ENCODE assay signal across 8 cellular contexts in genomic region chr16:18983565-18984424, GRCh38. TPM values are rescaled to one million over a fixed set of nuclear protein-coding genes. Genes with fewer than 3 reads are reported as not detected.
DNase-seq lines count a peak whose midpoint lies in the region; ATAC-seq and TF ChIP-seq lines count a peak whose summit lies in the region.

Gene TMC7, plus strand, starts transcription at chr16:18983934. Its CDS starts 130 bp downstream, at chr16:18984064.

- ATAC-seq in GM18858 (IDR thresholded peaks at IDR 0.05; ENCODE audit: unreplicated experiment) = no peak
- no peak for ATAC-seq in GM19023 (IDR thresholded peaks at IDR 0.05; ENCODE audit: unreplicated experiment)

- peaks cover 14% of the 10 kb centered on the region for H3K4me1 Mint-ChIP-seq in osteocyte (ENCODE audit: unreplicated experiment)

- H3K4me1 ChIP-seq in adrenal gland (replicated peaks in 1 of 2) = peaks cover 6 to 9% of the 10 kb centered on the region in 2 donors

- H3K9me3 ChIP-seq in adrenal gland (replicated peaks in 1 of 3) = no peaks in the 10 kb centered on the region

- H3K9me3 Mint-ChIP-seq in osteocyte (ENCODE audit: unreplicated experiment) = no peaks in the 10 kb centered on the region

- 7 to 22% (median 8%) methylated on average over 20 to 64 of the region's 64 CpGs for WGBS in adrenal gland, 4 donors

- H3K4me3 ChIP-seq in BJ (ENCODE audit: low read depth, low read length) = peak within 1 kb of the TSS; percentile 52
- H3K4me3 ChIP-seq in HL-60 (replicated peaks; ENCODE audit: insufficient read depth, low read length) = peak within 1 kb of the TSS; percentile 26; the same call in 1 of the 2 replicates
- peak within 1 kb of the TSS in 1 of 4 donors; percentile 56 for H3K4me3 ChIP-seq in adrenal gland

- no peak for DNase-seq in BJ (ENCODE audit: low read depth)
- peak; percentile 26 to 44 for DNase-seq in HL-60 (ENCODE audit: low read depth in 1 of 2, low spot score in 1 of 2)
- DNase-seq in NCI-H748 treated with DMSO at 0.1 percent for 48 hours (lab: John Stamatoyannopoulos, UW) = peak; percentile 33
- peak; percentile 58 to 82 (median 62) for DNase-seq in adrenal gland
- DNase-seq in cardiac septum (ENCODE audit: low spot score) = peak; percentile 89
- DNase-seq in osteocyte (ENCODE audit: extremely low spot score, unreplicated experiment) = peak; percentile 97

- POLR2A ChIA-PET in BJ (lab: Charles Lee) = no interaction called here

- H3K27me3 ChIP-seq in BJ (ENCODE audit: control insufficient read depth, insufficient read depth, low read length) (no peaks in the 10 kb centered on the region), HL-60 (ENCODE audit: insufficient read depth, poor library complexity, severe bottlenecking) (peaks cover 17% of the 10 kb centered on the region), adrenal gland (peaks cover 21% of the 10 kb centered on the region)

- peak within 1 kb of the TSS; percentile 72 for H3K27ac Mint-ChIP-seq in osteocyte (ENCODE audit: unreplicated experiment)

- H3K27me3 Mint-ChIP-seq in osteocyte (ENCODE audit: unreplicated experiment) = peaks cover 8% of the 10 kb centered on the region

- H3K36me3 Mint-ChIP-seq in osteocyte (ENCODE audit: unreplicated experiment) = no peaks in the 10 kb centered on the region

- CTCF ChIA-PET in BJ (lab: Yijun Ruan, JAX) = interaction anchor here (0.5 to 3.5 kb wide), 21 partner anchors 8 to 543 kb away, joined by 3 to 36 read pairs (median 4); partner anchors contain the start of gene COQ7

- peak within 1 kb of the TSS; percentile 77 for H3K4me3 Mint-ChIP-seq in osteocyte (ENCODE audit: unreplicated experiment)

- H3K27ac ChIP-seq in HL-60 (replicated peaks) = no peak within 1 kb of the TSS
- H3K27ac ChIP-seq in adrenal gland = peak within 1 kb of the TSS in 2 of 5 donors; percentile 20 to 41

- H3K36me3 ChIP-seq in BJ (ENCODE audit: control insufficient read depth, insufficient read depth, low read length) (no peaks in the 10 kb centered on the region), adrenal gland (replicated peaks in 1 of 2) (no peaks in the 10 kb centered on the region)

- intact Hi-C loops in adrenal gland (cut with DNase I) (loop anchor here in 1 of 2 donors (10.0 kb wide), 1 partner anchor 91 kb away; no protein-coding TSS in a partner anchor), cardiac septum (cut with DNase I) (loop anchor here (2.0 to 5.0 kb wide), 2 partner anchors 89 to 394 kb away; no protein-coding TSS in a partner anchor)

- TF ChIP-seq CTCF in BJ (IDR thresholded peaks at IDR 0.05; ENCODE audit: insufficient read depth, low read depth, low read length) = peak; percentile 94
- TF ChIP-seq CTCF in HL-60 (IDR thresholded peaks at IDR 0.05; ENCODE audit: insufficient read depth, low read length) = peak; percentile 3
- peak in 5 of 6 experiments; percentile 30 to 48 (median 46) for TF ChIP-seq CTCF in adrenal gland (IDR thresholded peaks at IDR 0.05)
- peak; percentile 94 for TF ChIP-seq CTCF in osteocyte (IDR thresholded peaks at IDR 0.05)

- no peak for TF ChIP-seq POLR2A in adrenal gland (IDR thresholded peaks at IDR 0.05)

RNA-seq across cellular contexts. Expression of gene TMC7, which starts in this region (rescaled TPM):
- polyA plus RNA-seq in BJ (2011; rRNA removed) (0.40 and 0.47 TPM in 2 replicates), adrenal gland (under 1 TPM; 0.13 to 0.48 (median 0.40) TPM)
- 0.36 and 0.85 TPM in 2 replicates for polyA minus RNA-seq in BJ (2011; rRNA and poly(A)+ RNA removed)
- total RNA-seq in adrenal gland (under 1 TPM in 7 of 8 donors, not detected in 1; 0.10 to 0.80 (median 0.18) TPM), cardiac septum (1.9 TPM), osteocyte (1.2 and 2.0 TPM in 2 replicates)

Comparison
In these comparisons a context has a peak if more than half of its experiments do, and no peak if none do; other contexts are left out.
1. Peak in DNase-seq in adrenal gland; RNA of the gene not detected or under 1 TPM.
2. CTCF ChIP-seq: peak in every context shown above with its lines; median percentile 94 in BJ; 94 in osteocyte; 46 in adrenal gland; 3 in HL-60.